ENCODE assay signal across 1 cellular context in genomic region chr12:48969847-48970701, GRCh38.
TF ChIP-seq lines count a peak whose summit lies in the region.

No MANE protein-coding gene starts in this region.

TF ChIP-seq in HepG2, 621 proteins besides CTCF, POLR2A, EP300 and RAD21 (continued from another document and continues in another):
- TF ChIP-seq, protein P1, sequence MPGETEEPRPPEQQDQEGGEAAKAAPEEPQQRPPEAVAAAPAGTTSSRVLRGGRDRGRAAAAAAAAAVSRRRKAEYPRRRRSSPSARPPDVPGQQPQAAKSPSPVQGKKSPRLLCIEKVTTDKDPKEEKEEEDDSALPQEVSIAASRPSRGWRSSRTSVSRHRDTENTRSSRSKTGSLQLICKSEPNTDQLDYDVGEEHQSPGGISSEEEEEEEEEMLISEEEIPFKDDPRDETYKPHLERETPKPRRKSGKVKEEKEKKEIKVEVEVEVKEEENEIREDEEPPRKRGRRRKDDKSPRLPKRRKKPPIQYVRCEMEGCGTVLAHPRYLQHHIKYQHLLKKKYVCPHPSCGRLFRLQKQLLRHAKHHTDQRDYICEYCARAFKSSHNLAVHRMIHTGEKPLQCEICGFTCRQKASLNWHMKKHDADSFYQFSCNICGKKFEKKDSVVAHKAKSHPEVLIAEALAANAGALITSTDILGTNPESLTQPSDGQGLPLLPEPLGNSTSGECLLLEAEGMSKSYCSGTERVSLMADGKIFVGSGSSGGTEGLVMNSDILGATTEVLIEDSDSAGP (CRISPR knock-in tag; IDR thresholded peaks at IDR 0.05; ENCODE audit: borderline replicate concordance) = peak; percentile 27; the same call in 1 of the 2 replicates
- TF ChIP-seq NFYC (CRISPR knock-in tag; IDR thresholded peaks at IDR 0.05) (no peak), RARG (CRISPR knock-in tag; IDR thresholded peaks at IDR 0.05; ENCODE audit: low read depth) (no peak), ZFP90 (CRISPR knock-in tag; IDR thresholded peaks at IDR 0.05; ENCODE audit: borderline replicate concordance) (no peak), NCOR1 (IDR thresholded peaks at IDR 0.05; ENCODE audit: borderline replicate concordance, low read length) (no peak), MIER3 (CRISPR knock-in tag; IDR thresholded peaks at IDR 0.05; ENCODE audit: borderline replicate concordance) (no peak), KDM4B (CRISPR knock-in tag; IDR thresholded peaks at IDR 0.05) (no peak), ZFP37 (CRISPR knock-in tag; IDR thresholded peaks at IDR 0.05; ENCODE audit: borderline replicate concordance) (no peak), TEAD2 (CRISPR knock-in tag; IDR thresholded peaks at IDR 0.05) (no peak), ZGPAT (CRISPR knock-in tag; IDR thresholded peaks at IDR 0.05) (no peak), ZNF382 (CRISPR knock-in tag; IDR thresholded peaks at IDR 0.05; ENCODE audit: borderline replicate concordance) (no peak), ETV5 (CRISPR knock-in tag; IDR thresholded peaks at IDR 0.05; ENCODE audit: borderline replicate concordance) (no peak), CBX1 (IDR thresholded peaks at IDR 0.05; ENCODE audit: low read depth) (no peak), CEBPB (IDR thresholded peaks at IDR 0.05; ENCODE audit: borderline replicate concordance, low read depth, low read length) (no peak), ZBTB33 (CRISPR knock-in tag; IDR thresholded peaks at IDR 0.05) (no peak), MEIS2 (CRISPR knock-in tag; IDR thresholded peaks at IDR 0.05) (no peak; the same call in 1 of the 2 replicates), DMAP1 (CRISPR knock-in tag; IDR thresholded peaks at IDR 0.05) (no peak), HOXA9 (CRISPR knock-in tag; IDR thresholded peaks at IDR 0.05; ENCODE audit: borderline replicate concordance) (no peak), ZFP41 (CRISPR knock-in tag; IDR thresholded peaks at IDR 0.05; ENCODE audit: borderline replicate concordance) (no peak), LRRFIP1 (CRISPR knock-in tag; conservative IDR thresholded peaks at IDR 0.05) (no peak), NFATC3 (CRISPR knock-in tag; IDR thresholded peaks at IDR 0.05) (no peak), CENPT (CRISPR knock-in tag; IDR thresholded peaks at IDR 0.05; ENCODE audit: low read depth) (no peak), TBL1XR1 (IDR thresholded peaks at IDR 0.05; ENCODE audit: borderline replicate concordance, low read length, partially characterized antibody) (no peak), ZNF33B (CRISPR knock-in tag; IDR thresholded peaks at IDR 0.05) (no peak), NFRKB (IDR thresholded peaks at IDR 0.05) (no peak), ATF1 (CRISPR knock-in tag; IDR thresholded peaks at IDR 0.05) (no peak), ZNF607 (CRISPR knock-in tag; IDR thresholded peaks at IDR 0.05; ENCODE audit: borderline replicate concordance) (no peak), BRCA1 (CRISPR knock-in tag; IDR thresholded peaks at IDR 0.05) (no peak), DNMT1 (CRISPR knock-in tag; IDR thresholded peaks at IDR 0.05) (no peak), CEBPG (CRISPR knock-in tag; IDR thresholded peaks at IDR 0.05) (no peak), TOPORS (CRISPR knock-in tag; IDR thresholded peaks at IDR 0.05) (no peak), ZNF138 (CRISPR knock-in tag; IDR thresholded peaks at IDR 0.05; ENCODE audit: low read depth) (no peak), MAFF (IDR thresholded peaks at IDR 0.05; ENCODE audit: low read depth, low read length) (no peak), ZNF460 (CRISPR knock-in tag; IDR thresholded peaks at IDR 0.05; ENCODE audit: borderline replicate concordance) (no peak), ZNF569 (CRISPR knock-in tag; IDR thresholded peaks at IDR 0.05; ENCODE audit: borderline replicate concordance) (no peak), CREM (IDR thresholded peaks at IDR 0.05) (no peak), CREM (CRISPR knock-in tag; IDR thresholded peaks at IDR 0.05) (no peak)
- TF ChIP-seq, protein P2, sequence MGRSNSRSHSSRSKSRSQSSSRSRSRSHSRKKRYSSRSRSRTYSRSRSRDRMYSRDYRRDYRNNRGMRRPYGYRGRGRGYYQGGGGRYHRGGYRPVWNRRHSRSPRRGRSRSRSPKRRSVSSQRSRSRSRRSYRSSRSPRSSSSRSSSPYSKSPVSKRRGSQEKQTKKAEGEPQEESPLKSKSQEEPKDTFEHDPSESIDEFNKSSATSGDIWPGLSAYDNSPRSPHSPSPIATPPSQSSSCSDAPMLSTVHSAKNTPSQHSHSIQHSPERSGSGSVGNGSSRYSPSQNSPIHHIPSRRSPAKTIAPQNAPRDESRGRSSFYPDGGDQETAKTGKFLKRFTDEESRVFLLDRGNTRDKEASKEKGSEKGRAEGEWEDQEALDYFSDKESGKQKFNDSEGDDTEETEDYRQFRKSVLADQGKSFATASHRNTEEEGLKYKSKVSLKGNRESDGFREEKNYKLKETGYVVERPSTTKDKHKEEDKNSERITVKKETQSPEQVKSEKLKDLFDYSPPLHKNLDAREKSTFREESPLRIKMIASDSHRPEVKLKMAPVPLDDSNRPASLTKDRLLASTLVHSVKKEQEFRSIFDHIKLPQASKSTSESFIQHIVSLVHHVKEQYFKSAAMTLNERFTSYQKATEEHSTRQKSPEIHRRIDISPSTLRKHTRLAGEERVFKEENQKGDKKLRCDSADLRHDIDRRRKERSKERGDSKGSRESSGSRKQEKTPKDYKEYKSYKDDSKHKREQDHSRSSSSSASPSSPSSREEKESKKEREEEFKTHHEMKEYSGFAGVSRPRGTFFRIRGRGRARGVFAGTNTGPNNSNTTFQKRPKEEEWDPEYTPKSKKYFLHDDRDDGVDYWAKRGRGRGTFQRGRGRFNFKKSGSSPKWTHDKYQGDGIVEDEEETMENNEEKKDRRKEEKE (IDR thresholded peaks at IDR 0.05) = no peak
- TF ChIP-seq, protein P3, sequence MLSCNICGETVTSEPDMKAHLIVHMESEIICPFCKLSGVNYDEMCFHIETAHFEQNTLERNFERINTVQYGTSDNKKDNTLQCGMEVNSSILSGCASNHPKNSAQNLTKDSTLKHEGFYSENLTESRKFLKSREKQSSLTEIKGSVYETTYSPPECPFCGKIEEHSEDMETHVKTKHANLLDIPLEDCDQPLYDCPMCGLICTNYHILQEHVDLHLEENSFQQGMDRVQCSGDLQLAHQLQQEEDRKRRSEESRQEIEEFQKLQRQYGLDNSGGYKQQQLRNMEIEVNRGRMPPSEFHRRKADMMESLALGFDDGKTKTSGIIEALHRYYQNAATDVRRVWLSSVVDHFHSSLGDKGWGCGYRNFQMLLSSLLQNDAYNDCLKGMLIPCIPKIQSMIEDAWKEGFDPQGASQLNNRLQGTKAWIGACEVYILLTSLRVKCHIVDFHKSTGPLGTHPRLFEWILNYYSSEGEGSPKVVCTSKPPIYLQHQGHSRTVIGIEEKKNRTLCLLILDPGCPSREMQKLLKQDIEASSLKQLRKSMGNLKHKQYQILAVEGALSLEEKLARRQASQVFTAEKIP (CRISPR knock-in tag; IDR thresholded peaks at IDR 0.05; ENCODE audit: borderline replicate concordance) = no peak
- TF ChIP-seq, protein P4, sequence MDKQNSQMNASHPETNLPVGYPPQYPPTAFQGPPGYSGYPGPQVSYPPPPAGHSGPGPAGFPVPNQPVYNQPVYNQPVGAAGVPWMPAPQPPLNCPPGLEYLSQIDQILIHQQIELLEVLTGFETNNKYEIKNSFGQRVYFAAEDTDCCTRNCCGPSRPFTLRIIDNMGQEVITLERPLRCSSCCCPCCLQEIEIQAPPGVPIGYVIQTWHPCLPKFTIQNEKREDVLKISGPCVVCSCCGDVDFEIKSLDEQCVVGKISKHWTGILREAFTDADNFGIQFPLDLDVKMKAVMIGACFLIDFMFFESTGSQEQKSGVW (CRISPR knock-in tag; IDR thresholded peaks at IDR 0.05; ENCODE audit: borderline replicate concordance) = no peak
- TF ChIP-seq, protein P5, sequence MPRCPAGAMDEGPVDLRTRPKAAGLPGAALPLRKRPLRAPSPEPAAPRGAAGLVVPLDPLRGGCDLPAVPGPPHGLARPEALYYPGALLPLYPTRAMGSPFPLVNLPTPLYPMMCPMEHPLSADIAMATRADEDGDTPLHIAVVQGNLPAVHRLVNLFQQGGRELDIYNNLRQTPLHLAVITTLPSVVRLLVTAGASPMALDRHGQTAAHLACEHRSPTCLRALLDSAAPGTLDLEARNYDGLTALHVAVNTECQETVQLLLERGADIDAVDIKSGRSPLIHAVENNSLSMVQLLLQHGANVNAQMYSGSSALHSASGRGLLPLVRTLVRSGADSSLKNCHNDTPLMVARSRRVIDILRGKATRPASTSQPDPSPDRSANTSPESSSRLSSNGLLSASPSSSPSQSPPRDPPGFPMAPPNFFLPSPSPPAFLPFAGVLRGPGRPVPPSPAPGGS (CRISPR knock-in tag; IDR thresholded peaks at IDR 0.05) = no peak
- TF ChIP-seq, protein P6, sequence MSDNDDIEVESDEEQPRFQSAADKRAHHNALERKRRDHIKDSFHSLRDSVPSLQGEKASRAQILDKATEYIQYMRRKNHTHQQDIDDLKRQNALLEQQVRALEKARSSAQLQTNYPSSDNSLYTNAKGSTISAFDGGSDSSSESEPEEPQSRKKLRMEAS (IDR thresholded peaks at IDR 0.05) = peak; percentile 30; the same call in 1 of the 2 replicates
- TF ChIP-seq, protein P7, sequence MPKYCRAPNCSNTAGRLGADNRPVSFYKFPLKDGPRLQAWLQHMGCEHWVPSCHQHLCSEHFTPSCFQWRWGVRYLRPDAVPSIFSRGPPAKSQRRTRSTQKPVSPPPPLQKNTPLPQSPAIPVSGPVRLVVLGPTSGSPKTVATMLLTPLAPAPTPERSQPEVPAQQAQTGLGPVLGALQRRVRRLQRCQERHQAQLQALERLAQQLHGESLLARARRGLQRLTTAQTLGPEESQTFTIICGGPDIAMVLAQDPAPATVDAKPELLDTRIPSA (CRISPR knock-in tag; IDR thresholded peaks at IDR 0.05; ENCODE audit: borderline replicate concordance) = no peak
- TF ChIP-seq, protein P8, sequence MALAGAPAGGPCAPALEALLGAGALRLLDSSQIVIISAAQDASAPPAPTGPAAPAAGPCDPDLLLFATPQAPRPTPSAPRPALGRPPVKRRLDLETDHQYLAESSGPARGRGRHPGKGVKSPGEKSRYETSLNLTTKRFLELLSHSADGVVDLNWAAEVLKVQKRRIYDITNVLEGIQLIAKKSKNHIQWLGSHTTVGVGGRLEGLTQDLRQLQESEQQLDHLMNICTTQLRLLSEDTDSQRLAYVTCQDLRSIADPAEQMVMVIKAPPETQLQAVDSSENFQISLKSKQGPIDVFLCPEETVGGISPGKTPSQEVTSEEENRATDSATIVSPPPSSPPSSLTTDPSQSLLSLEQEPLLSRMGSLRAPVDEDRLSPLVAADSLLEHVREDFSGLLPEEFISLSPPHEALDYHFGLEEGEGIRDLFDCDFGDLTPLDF (CRISPR knock-in tag; IDR thresholded peaks at IDR 0.05) = no peak
